In the genomic region with DNA sequence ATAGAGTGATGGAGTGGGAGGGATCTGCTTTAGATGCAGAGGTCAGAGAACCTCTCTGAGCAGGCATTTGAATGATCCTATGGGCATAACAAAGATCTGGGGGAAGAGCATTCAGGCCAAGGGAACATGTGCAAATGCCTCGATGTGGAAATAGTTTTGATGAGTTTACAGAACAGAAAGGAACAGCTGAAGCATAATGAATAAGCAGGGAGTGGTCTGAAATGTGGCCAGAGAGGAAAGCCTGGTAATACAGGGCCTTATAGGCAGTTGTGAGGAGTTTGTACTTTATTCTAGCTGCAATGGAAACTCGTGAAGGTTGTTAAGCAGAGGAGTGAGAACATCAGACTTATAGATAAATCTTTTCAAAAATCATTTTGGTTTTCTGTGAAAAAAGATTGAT, we compare ENCODE assay signal across 17 cellular contexts. TPM values are rescaled to one million over a fixed set of nuclear protein-coding genes. Genes with fewer than 3 reads are reported as not detected.
DNase-seq lines count a peak whose midpoint lies in the region; TF ChIP-seq lines count a peak whose summit lies in the region.
"Had no signal": no experiment of that assay in that cellular context is flagged by ENCODE, and none has a peak within 500 bp of the region (broad histone marks: within the 10 kb centered on the region; RNA-seq: fewer than 3 reads in every experiment).

No MANE protein-coding gene starts in this region.

- intact Hi-C loops in activated T-helper 2 cell treated with anti-CD3 and anti-CD28 coated beads, Interferon-gamma antibody, Interleukin-2, Interleukin-4, amounts not matched to agents 10 μg/mL and 5 μg/mL and 100 μg/mL, durations not matched to agents 14 hours and 24 hours and 36 hours (cut with micrococcal nuclease) = no loop called here

- H3K27me3 Mint-ChIP-seq in activated T-helper 2 cell treated with anti-CD3 and anti-CD28 coated beads, Interferon-gamma antibody, Interleukin-2, Interleukin-4, amounts not matched to agents 10 μg/mL and 5 μg/mL and 100 μg/mL, durations not matched to agents 14 hours and 24 hours and 36 hours (ENCODE audit: low read depth) = peaks cover 2% of the 10 kb centered on the region

- H3K4me3 Mint-ChIP-seq in activated T-helper 2 cell treated with anti-CD3 and anti-CD28 coated beads, Interferon-gamma antibody, Interleukin-2, Interleukin-4, amounts not matched to agents 10 μg/mL and 5 μg/mL and 100 μg/mL, durations not matched to agents 14 hours and 24 hours and 36 hours (ENCODE audit: low read depth) = no peak overlapping the region
- H3K4me3 Mint-ChIP-seq: T-helper 2 cell treated with Interferon-gamma antibody and Interleukin-4, amounts not matched to agents 5 μg/mL and 100 μg/mL, for 36 hours had no signal

- no peak overlapping the region for H3K9ac ChIP-seq in GM23248

- no peaks in the 10 kb centered on the region for H3F3A ChIP-seq in GM23248 (ENCODE audit: insufficient read depth)

- 8% methylated on average over 2 of the region's 2 CpGs for WGBS in GM23248 (ENCODE audit: low coverage in 1 of 2, low lambda C conversion rate in 2 of 2, missing lambda C conversion rate in 2 of 2), 2 experiments

- in situ Hi-C loops in GM23248 (cut with MboI) = no loop called here

- H3K4me1 ChIP-seq in GM23248 (ENCODE audit: insufficient read depth) = no peaks in the 10 kb centered on the region
- H3K4me1 ChIP-seq in Peyer's patch = no peaks in the 10 kb centered on the region
- H3K4me1 ChIP-seq in osteoblast (ENCODE audit: insufficient read depth, low read length) = no peaks in the 10 kb centered on the region
- H3K4me1 ChIP-seq: pancreas, thyroid gland had no signal

- no peaks in the 10 kb centered on the region for H3K9me3 Mint-ChIP-seq in activated T-helper 2 cell treated with anti-CD3 and anti-CD28 coated beads, Interferon-gamma antibody, Interleukin-2, Interleukin-4, amounts not matched to agents 10 μg/mL and 5 μg/mL and 100 μg/mL, durations not matched to agents 14 hours and 24 hours and 36 hours
- H3K9me3 Mint-ChIP-seq: T-helper 2 cell treated with Interferon-gamma antibody and Interleukin-4, amounts not matched to agents 5 μg/mL and 100 μg/mL, for 36 hours had no signal

- H3K9me3 ChIP-seq in GM23248 (ENCODE audit: low read depth) (no peaks in the 10 kb centered on the region), Peyer's patch (no peaks in the 10 kb centered on the region), osteoblast (ENCODE audit: low read depth, low read length) (no peaks in the 10 kb centered on the region)
- H3K9me3 ChIP-seq: pancreas, thyroid gland had no signal

- no peak overlapping the region for H3K27ac Mint-ChIP-seq in activated T-helper 2 cell treated with anti-CD3 and anti-CD28 coated beads, Interferon-gamma antibody, Interleukin-2, Interleukin-4, amounts not matched to agents 10 μg/mL and 5 μg/mL and 100 μg/mL, durations not matched to agents 14 hours and 24 hours and 36 hours
- H3K27ac Mint-ChIP-seq: T-helper 2 cell treated with Interferon-gamma antibody and Interleukin-4, amounts not matched to agents 5 μg/mL and 100 μg/mL, for 36 hours had no signal

- H4K20me1 ChIP-seq in GM23248 (ENCODE audit: insufficient read depth) (no peaks in the 10 kb centered on the region), osteoblast (ENCODE audit: insufficient read depth, low read length) (no peaks in the 10 kb centered on the region)

- H3K27ac ChIP-seq in GM23248 (no peak overlapping the region), Peyer's patch (peak overlapping the region in 3 of 4 donors; percentile 21 to 80 (median 49)), osteoblast (ENCODE audit: low read depth, low read length) (no peak overlapping the region)
- H3K27ac ChIP-seq: pancreas, thyroid gland had no signal

- no peaks in the 10 kb centered on the region for H3K4me1 Mint-ChIP-seq in activated T-helper 2 cell treated with anti-CD3 and anti-CD28 coated beads, Interferon-gamma antibody, Interleukin-2, Interleukin-4, amounts not matched to agents 10 μg/mL and 5 μg/mL and 100 μg/mL, durations not matched to agents 14 hours and 24 hours and 36 hours (ENCODE audit: low read depth)

- no peak for TF ChIP-seq POLR2A in Peyer's patch (IDR thresholded peaks at IDR 0.05)

- H3K4me3 ChIP-seq in GM23248 = no peak overlapping the region
- H3K4me3 ChIP-seq in Peyer's patch = no peak overlapping the region
- no peak overlapping the region for H3K4me3 ChIP-seq in osteoblast (ENCODE audit: insufficient read depth, low read length)
- H3K4me3 ChIP-seq: coronary artery, pancreas, thyroid gland had no signal

- H3K9me2 ChIP-seq in GM23248 (ENCODE audit: insufficient read depth) = no peaks in the 10 kb centered on the region

- TF ChIP-seq CTCF in Peyer's patch (IDR thresholded peaks at IDR 0.05) = no peak
- no peak for TF ChIP-seq CTCF in osteoblast (IDR thresholded peaks at IDR 0.05; ENCODE audit: extremely low read depth, low read depth, low read length)

- no peak overlapping the region for H3K4me2 ChIP-seq in GM23248 (ENCODE audit: unreplicated experiment)
- H3K4me2 ChIP-seq in osteoblast (ENCODE audit: insufficient read depth, low read length) = no peak overlapping the region

- H3K27me3 ChIP-seq in GM23248 (replicated peaks; ENCODE audit: insufficient read depth) = no peaks in the 10 kb centered on the region
- H3K27me3 ChIP-seq in Peyer's patch = no peaks in the 10 kb centered on the region
- no peaks in the 10 kb centered on the region for H3K27me3 ChIP-seq in osteoblast (ENCODE audit: insufficient read depth, low read length)
- H3K27me3 ChIP-seq: pancreas, thyroid gland had no signal

- peak; percentile 34 for DNase-seq in GM23248
- DNase-seq in Peyer's patch = no peak
- peak; percentile 68 for DNase-seq in fibroblast of peridontal ligament (ENCODE audit: extremely low read depth)
- DNase-seq in osteoblast (ENCODE audit: insufficient read length, low spot score, missing footprints) = no peak
- no peak for DNase-seq in KG1 (lab: John Stamatoyannopoulos, UW)
- no peak for DNase-seq in activated CD4-positive, alpha-beta T cell treated with anti-CD3 and anti-CD28 coated beads for 4 hours
- no peak for DNase-seq in activated T-helper 2 cell treated with anti-CD3 and anti-CD28 coated beads, Interferon-gamma antibody, Interleukin-2, Interleukin-4, amounts not matched to agents 10 μg/mL and 5 μg/mL and 100 μg/mL, durations not matched to agents 14 hours and 24 hours and 36 hours (ENCODE audit: low spot score)
- DNase-seq in activated T-cell treated with anti-CD3 and anti-CD28 coated beads, Interleukin-2, amount 50 U/mL, for 1 hour = no peak
- DNase-seq: activated T-cell treated with anti-CD3 and anti-CD28 coated beads, Interleukin-2, amount 50 U/mL, for 48 hours; GOT3; NCI-H1417; NCI-H510A; pancreas; RPMI8226; thyroid gland had no signal

- H3K36me3 ChIP-seq in GM23248 (ENCODE audit: low read depth) (no peaks in the 10 kb centered on the region), Peyer's patch (no peaks in the 10 kb centered on the region), osteoblast (ENCODE audit: insufficient read depth, low read length) (no peaks in the 10 kb centered on the region)
- H3K36me3 ChIP-seq: pancreas, thyroid gland had no signal

- H2AFZ ChIP-seq in GM23248 (no peak overlapping the region), osteoblast (ENCODE audit: low read length) (peak overlapping the region; percentile 26)

- no peaks in the 10 kb centered on the region for H3K79me2 ChIP-seq in GM23248 (ENCODE audit: insufficient read depth)
- no peaks in the 10 kb centered on the region for H3K79me2 ChIP-seq in osteoblast (ENCODE audit: insufficient read depth, low read length)

- no peaks in the 10 kb centered on the region for H3K36me3 Mint-ChIP-seq in activated T-helper 2 cell treated with anti-CD3 and anti-CD28 coated beads, Interferon-gamma antibody, Interleukin-2, Interleukin-4, amounts not matched to agents 10 μg/mL and 5 μg/mL and 100 μg/mL, durations not matched to agents 14 hours and 24 hours and 36 hours (ENCODE audit: low read depth)

RNA-seq across cellular contexts. Expression of a gene that starts 33.0 kb away (rescaled TPM):
- total RNA-seq in GM23248 (2014; rRNA removed; shearing (Covaris generic)) = 1.5 and 4.0 TPM in 2 replicates
- polyA plus RNA-seq in GM23248 (2016; fragmentation: Nextera tagmentation; extraction: Ambion mirVana) = 10.0 and 11.6 TPM in 2 replicates
- 10 to 100 TPM in 3 of 4 donors, 1 to 10 TPM in 1; 7.4 to 39.1 (median 19.6) TPM for total RNA-seq in Peyer's patch
- total RNA-seq in osteoblast = 27.9 and 31.8 TPM in 2 replicates
- total RNA-seq in activated T-helper 2 cell treated with anti-CD3 and anti-CD28 coated beads, Interferon-gamma antibody, Interleukin-2, Interleukin-4, amounts not matched to agents 10 μg/mL and 5 μg/mL and 100 μg/mL, durations not matched to agents 14 hours and 24 hours and 36 hours = 0.05 TPM in 1 of 2 replicates, not detected in the other

RNA-seq across cellular contexts. Expression of a gene that starts 48.4 kb away (rescaled TPM):
- not detected in 2 replicates for total RNA-seq in GM23248 (2014; rRNA removed; shearing (Covaris generic))
- polyA plus RNA-seq in GM23248 (2016; fragmentation: Nextera tagmentation; extraction: Ambion mirVana) = not detected in 2 replicates
- total RNA-seq in Peyer's patch = not detected
- 1.1 and 1.5 TPM in 2 replicates for total RNA-seq in osteoblast
- not detected in 2 replicates for total RNA-seq in activated T-helper 2 cell treated with anti-CD3 and anti-CD28 coated beads, Interferon-gamma antibody, Interleukin-2, Interleukin-4, amounts not matched to agents 10 μg/mL and 5 μg/mL and 100 μg/mL, durations not matched to agents 14 hours and 24 hours and 36 hours
- total RNA-seq: thyroid gland had no signal

Comparison
In these comparisons a context has a peak if more than half of its experiments do, and no peak if none do; other contexts are left out.
1. DNase-seq: peak in GM23248 (single experiment) and fibroblast of peridontal ligament (single experiment); none in Peyer's patch (0 of 3), osteoblast (single experiment), KG1 (single experiment), activated CD4-positive, alpha-beta T cell treated with anti-CD3 and anti-CD28 coated beads for 4 hours (0 of 2), activated T-helper 2 cell treated with anti-CD3 and anti-CD28 coated beads, Interferon-gamma antibody, Interleukin-2, Interleukin-4, amounts not matched to agents 10 μg/mL and 5 μg/mL and 100 μg/mL, durations not matched to agents 14 hours and 24 hours and 36 hours (single experiment) and activated T-cell treated with anti-CD3 and anti-CD28 coated beads, Interleukin-2, amount 50 U/mL, for 1 hour (single experiment).
2. H3K27ac ChIP-seq: peak in Peyer's patch (3 of 4); none in GM23248 (single experiment) and osteoblast (single experiment).